1 cellular context compared by ENCODE assay signal in the genomic region with DNA sequence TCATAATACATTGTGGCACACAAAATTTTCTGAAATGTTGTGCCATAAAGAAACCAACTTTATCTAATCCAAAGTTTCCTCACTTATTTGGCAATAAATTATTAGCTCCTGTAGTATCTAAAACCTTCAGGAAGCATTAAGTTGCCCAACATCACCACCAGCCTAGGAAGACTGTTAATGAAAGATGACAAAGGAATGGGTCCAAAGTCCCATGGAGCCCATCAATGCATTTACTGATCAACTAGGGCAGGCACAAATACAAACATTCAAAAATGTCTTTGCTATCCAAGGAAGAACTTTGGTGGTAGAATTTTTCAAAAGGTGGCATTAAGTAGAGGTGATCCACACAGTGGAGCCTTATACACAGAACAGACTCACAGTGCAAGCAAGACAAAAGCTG.
A peak's percentile ranks its signal among the peaks of the same experiment; 100 is the strongest.
TF ChIP-seq lines count a peak whose summit lies in the region.

No MANE protein-coding gene starts in this region.

TF ChIP-seq in HepG2, 621 proteins besides CTCF, POLR2A, EP300 and RAD21:
- no peak for TF ChIP-seq ZNF160 (CRISPR knock-in tag; IDR thresholded peaks at IDR 0.05)
- no peak for TF ChIP-seq PHF5A (CRISPR knock-in tag; IDR thresholded peaks at IDR 0.05; ENCODE audit: low read depth, unreplicated experiment)
- no peak for TF ChIP-seq PAXIP1 (CRISPR knock-in tag; conservative IDR thresholded peaks at IDR 0.05)
- TF ChIP-seq HNF4A (CRISPR knock-in tag; IDR thresholded peaks at IDR 0.05) = peak; percentile 57
- no peak for TF ChIP-seq SOX13 (IDR thresholded peaks at IDR 0.05)
- peak in 1 of 2 experiments; percentile 63; a peak in 2 of 4 replicates for TF ChIP-seq SOX13 (CRISPR knock-in tag; conservative IDR thresholded peaks at IDR 0.05 in 1 of 2, IDR thresholded peaks at IDR 0.05 in 1 of 2)
- TF ChIP-seq E2F1 (CRISPR knock-in tag; IDR thresholded peaks at IDR 0.05) = no peak
- no peak for TF ChIP-seq MZF1 (CRISPR knock-in tag; IDR thresholded peaks at IDR 0.05; ENCODE audit: borderline replicate concordance)
- no peak for TF ChIP-seq SIN3A (IDR thresholded peaks at IDR 0.05; ENCODE audit: borderline replicate concordance, low read depth, low read length)
- TF ChIP-seq CEBPG (CRISPR knock-in tag; IDR thresholded peaks at IDR 0.05) = peak; percentile 31; the same call in 1 of the 2 replicates
- no peak for TF ChIP-seq CHD2 (IDR thresholded peaks at IDR 0.05; ENCODE audit: low read depth, low read length)
- TF ChIP-seq SOX5 (CRISPR knock-in tag; IDR thresholded peaks at IDR 0.05; ENCODE audit: borderline replicate concordance) = peak; percentile 51; the same call in 1 of the 2 replicates
- TF ChIP-seq CEBPB (IDR thresholded peaks at IDR 0.05; ENCODE audit: borderline replicate concordance, low read depth, low read length) = peak; percentile 27; the same call in 1 of the 2 replicates
- no peak for TF ChIP-seq HOXA7 (CRISPR knock-in tag; IDR thresholded peaks at IDR 0.05)
- TF ChIP-seq ZNF333 (CRISPR knock-in tag; IDR thresholded peaks at IDR 0.05; ENCODE audit: borderline replicate concordance) = no peak
- TF ChIP-seq ZNF512B (CRISPR knock-in tag; IDR thresholded peaks at IDR 0.05; ENCODE audit: borderline replicate concordance) = no peak
- peak; percentile 37; the same call in 1 of the 2 replicates for TF ChIP-seq ZNF644 (CRISPR knock-in tag; IDR thresholded peaks at IDR 0.05; ENCODE audit: low read depth)
- TF ChIP-seq RBM39 (IDR thresholded peaks at IDR 0.05; ENCODE audit: low read depth, low read length, poor library complexity, severe bottlenecking) = no peak
- no peak for TF ChIP-seq MYNN (CRISPR knock-in tag; IDR thresholded peaks at IDR 0.05; ENCODE audit: low read depth)
- TF ChIP-seq ZNF558 (CRISPR knock-in tag; IDR thresholded peaks at IDR 0.05; ENCODE audit: borderline replicate concordance) = no peak
- TF ChIP-seq ZBTB33 (CRISPR knock-in tag; IDR thresholded peaks at IDR 0.05) = no peak
